Comparison of ENCODE assay signal across 12 cellular contexts in the genomic region with DNA sequence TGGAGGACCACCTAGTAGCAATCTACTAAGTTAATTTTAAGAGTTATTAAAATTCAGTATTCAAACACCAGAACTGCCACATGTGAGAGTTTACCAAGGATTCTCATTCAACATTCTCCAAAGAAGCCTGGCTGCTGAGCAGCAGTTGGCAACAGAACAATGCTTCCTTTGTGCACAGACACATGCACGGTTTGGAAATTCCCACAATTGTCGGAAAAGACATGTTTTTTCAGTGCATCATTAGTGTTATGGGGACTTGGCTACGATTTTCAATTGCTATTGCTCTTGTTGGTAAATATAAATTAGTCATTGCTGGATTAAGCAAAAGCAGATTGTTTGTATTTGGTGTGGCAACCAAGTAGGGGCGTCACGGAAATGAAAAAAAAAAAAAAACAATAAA. TPM values are rescaled to one million over a fixed set of nuclear protein-coding genes. Genes with fewer than 3 reads are reported as not detected.
DNase-seq lines count a peak whose midpoint lies in the region; ATAC-seq, FAIRE-seq and TF ChIP-seq lines count a peak whose summit lies in the region.
"Had no signal": no experiment of that assay in that cellular context is flagged by ENCODE, and none has a peak within 500 bp of the region (broad histone marks: within the 10 kb centered on the region; RNA-seq: fewer than 3 reads in every experiment).

No MANE protein-coding gene starts in this region.

- BruUV-seq in HepG2 (replicated peaks; lab: Mats Ljungman, UMichigan): no TSS peak

- TF ChIP-seq EP300 in HepG2 (IDR thresholded peaks at IDR 0.05; ENCODE audit: low read depth in 2 of 2, low read length in 2 of 2): no peak
- TF ChIP-seq EP300 in HepG2 (CRISPR knock-in tag; IDR thresholded peaks at IDR 0.05; ENCODE audit: borderline replicate concordance): no peak

- H2BK15ac ChIP-seq in mesenchymal stem cell (ENCODE audit: low read depth, poor library complexity, severe bottlenecking): no peak overlapping the region

- H3K4me3 ChIP-seq in HepG2 (replicated peaks in 1 of 3; ENCODE audit: insufficient read depth in 1 of 3, low read depth in 2 of 3, low read length in 3 of 3) (no peak overlapping the region), right lobe of liver (no peak overlapping the region), epithelial cell of proximal tubule (ENCODE audit: low read depth, low read length) (no peak overlapping the region), mesenchymal stem cell (ENCODE audit: insufficient read depth in 1 of 2, low read depth in 1 of 2, low read length in 2 of 2) (no peak overlapping the region)
- H3K4me3 ChIP-seq: tibial artery had no signal

- H3K4me1 ChIP-seq in HepG2 (ENCODE audit: insufficient read depth, low read length): no peaks in the 10 kb centered on the region
- no peaks in the 10 kb centered on the region for H3K4me1 ChIP-seq in right lobe of liver
- no peaks in the 10 kb centered on the region for H3K4me1 ChIP-seq in mesenchymal stem cell (ENCODE audit: control insufficient read depth, insufficient read depth, low read depth, low read length)
- H3K4me1 ChIP-seq: tibial artery had no signal

- no peaks in the 10 kb centered on the region for H3K9me3 ChIP-seq in HepG2 (ENCODE audit: low read length)
- H3K9me3 ChIP-seq in right lobe of liver: no peaks in the 10 kb centered on the region
- no peaks in the 10 kb centered on the region for H3K9me3 ChIP-seq in mesenchymal stem cell (ENCODE audit: control insufficient read depth, low read length)
- H3K9me3 ChIP-seq: tibial artery had no signal

- no peak overlapping the region for H3K14ac ChIP-seq in mesenchymal stem cell (ENCODE audit: low read length in 2 of 2)

- TF ChIP-seq CTCF in HepG2 (CRISPR knock-in tag; IDR thresholded peaks at IDR 0.05) (no peak), right lobe of liver (IDR thresholded peaks at IDR 0.05) (no peak), epithelial cell of proximal tubule (conservative IDR thresholded peaks at IDR 0.05; ENCODE audit: low read depth, low read length) (no peak)

- no peak overlapping the region for H3K4ac ChIP-seq in mesenchymal stem cell (ENCODE audit: low read depth in 1 of 2, low read length in 2 of 2)

- CTCF ChIA-PET in HepG2 (lab: Yijun Ruan, JAX; ENCODE audit: low intra/inter-chr PET ratio, low total read pairs): no interaction called here

- no peak overlapping the region for H4K91ac ChIP-seq in mesenchymal stem cell (ENCODE audit: low read length)

- POLR2A ChIA-PET in HepG2 (lab: Yijun Ruan, JAX): no interaction called here

- H3K79me1 ChIP-seq in mesenchymal stem cell (replicated peaks; ENCODE audit: low read length, poor library complexity, severe bottlenecking): no peaks in the 10 kb centered on the region

- no peak overlapping the region for H2BK5ac ChIP-seq in mesenchymal stem cell (ENCODE audit: low read depth, low read length, poor library complexity, severe bottlenecking)

- H3K23ac ChIP-seq in mesenchymal stem cell (ENCODE audit: low read length in 2 of 2): no peak overlapping the region

- no peak for FAIRE-seq in HepG2 (lab: Jason Lieb, UNC)
- FAIRE-seq in RCC 7860 (lab: Jason Lieb, UNC): no peak

- DNase-seq in HepG2 (ENCODE audit: low spot score) (peak; percentile 5), right lobe of liver (no peak), epithelial cell of proximal tubule (ENCODE audit: low read depth) (peak; percentile 4), mesenchymal stem cell (no peak), NCI-H82 (lab: John Stamatoyannopoulos, UW) (no peak), RCC 7860 (ENCODE audit: low spot score) (no peak), NAMALWA (ENCODE audit: low spot score) (no peak)
- DNase-seq in activated CD8-positive, alpha-beta memory T cell treated with anti-CD3 and anti-CD28 coated beads, Interleukin-2, amount 50 U/mL, for 4 hours: no peak
- DNase-seq: ACHN; activated CD4-positive, alpha-beta T cell treated with anti-CD3 and anti-CD28 coated beads for 48 hours; NCI-H1694 treated with DMSO at 0.1 percent for 48 hours; tibial artery had no signal

- no peaks in the 10 kb centered on the region for H3K79me2 ChIP-seq in HepG2 (ENCODE audit: insufficient read depth, low read length)

- 2% methylated on average over 5 of the region's 5 CpGs for WGBS in HepG2 (ENCODE audit: low lambda C conversion rate)
- 52% methylated on average over 5 of the region's 5 CpGs for WGBS in right lobe of liver (ENCODE audit: insufficient coverage, low coverage, low lambda C conversion rate, missing lambda C conversion rate)
- 69% methylated on average over 3 of the region's 5 CpGs for WGBS in mesenchymal stem cell

- in situ Hi-C loops in HepG2 (cut with HindIII; ENCODE audit: extremely low pct_ligation_motif_present, low pct_unique_long_range_greater_than_20kb): no loop called here

- H3K27me3 ChIP-seq in HepG2 (ENCODE audit: control insufficient read depth in 1 of 2, insufficient read depth in 2 of 2, low read length in 2 of 2) (peaks cover 0 to 2% of the 10 kb centered on the region in 2 experiments; a peak in 1 of 5 replicates), right lobe of liver (no peaks in the 10 kb centered on the region), mesenchymal stem cell (ENCODE audit: control insufficient read depth in 1 of 2, insufficient read depth in 1 of 2, low read length in 2 of 2) (no peaks in the 10 kb centered on the region)
- H3K27me3 ChIP-seq: tibial artery had no signal

- H3K9ac ChIP-seq in HepG2 (ENCODE audit: insufficient read depth, low read depth, low read length) (no peak overlapping the region), mesenchymal stem cell (ENCODE audit: low read length) (peak overlapping the region; percentile 76)

- H3K27ac ChIP-seq in HepG2 (ENCODE audit: extremely low read length, insufficient read depth, low read length) (no peak overlapping the region), right lobe of liver (no peak overlapping the region), mesenchymal stem cell (ENCODE audit: low read length, poor library complexity, severe bottlenecking) (no peak overlapping the region)
- H3K27ac ChIP-seq: tibial artery had no signal

- no peak for TF ChIP-seq RAD21 in HepG2 (CRISPR knock-in tag; IDR thresholded peaks at IDR 0.05)

- H2AFZ ChIP-seq in HepG2 (ENCODE audit: low read length) (no peak overlapping the region), mesenchymal stem cell (ENCODE audit: low read depth, low read length) (no peak overlapping the region)

- TF ChIP-seq POLR2A in HepG2 (IDR thresholded peaks at IDR 0.05; ENCODE audit: insufficient read depth in 1 of 2, low read depth in 2 of 2, low read length in 2 of 2) (no peak), right lobe of liver (IDR thresholded peaks at IDR 0.05) (no peak)

- ATAC-seq in HepG2 (no peak), right lobe of liver (no peak)

- intact Hi-C loops in HepG2 (cut with micrococcal nuclease; ENCODE audit: unreplicated experiment): no loop called here
- intact Hi-C loops in right lobe of liver (cut with DNase I): no loop called here

- no peak overlapping the region for H3K18ac ChIP-seq in mesenchymal stem cell (ENCODE audit: low read depth in 1 of 2, low read length in 2 of 2)

- no peak overlapping the region for H4K8ac ChIP-seq in mesenchymal stem cell (ENCODE audit: low read length)

- H2BK120ac ChIP-seq in mesenchymal stem cell (ENCODE audit: low read depth, low read length): no peak overlapping the region

- H2AK5ac ChIP-seq in mesenchymal stem cell (ENCODE audit: low read length, severe bottlenecking): no peak overlapping the region

- H4K20me1 ChIP-seq in HepG2 (ENCODE audit: insufficient read depth, low read length): no peaks in the 10 kb centered on the region

- no peak overlapping the region for H2BK12ac ChIP-seq in mesenchymal stem cell (ENCODE audit: low read length in 2 of 2)

- H3K4me2 ChIP-seq in HepG2 (ENCODE audit: low read depth, low read length) (no peak overlapping the region), mesenchymal stem cell (ENCODE audit: low read length, poor library complexity, severe bottlenecking) (no peak overlapping the region)

- H3K36me3 ChIP-seq in HepG2 (replicated peaks in 1 of 2; ENCODE audit: control insufficient read depth in 1 of 2, insufficient read depth in 2 of 2, low read length in 2 of 2): no peaks in the 10 kb centered on the region
- no peaks in the 10 kb centered on the region for H3K36me3 ChIP-seq in right lobe of liver
- peaks cover 0 to 5% of the 10 kb centered on the region in 2 experiments for H3K36me3 ChIP-seq in mesenchymal stem cell (ENCODE audit: control insufficient read depth in 1 of 2, insufficient read depth in 2 of 2, low read depth in 1 of 2, low read length in 2 of 2)
- H3K36me3 ChIP-seq: tibial artery had no signal

RNA-seq across cellular contexts. Expression of a gene that starts 22.2 kb away (rescaled TPM):
- total RNA-seq in HepG2 (2016; rRNA removed; fragmentation: Illumina TruSeq; extraction: Trizol) (not detected in 2 replicates), right lobe of liver (under 1 TPM in 3 of 6 experiments, not detected in 3; 0.16 to 0.37 (median 0.35) TPM), epithelial cell of proximal tubule (1.0 TPM in 1 of 2 replicates, not detected in the other)
- total RNA-seq in HepG2 (2016; cell fraction: cytosol; rRNA removed; fragmentation: Illumina TruSeq; extraction: Trizol; ENCODE audit: low read depth): not detected in 2 replicates
- not detected in 2 replicates for total RNA-seq in HepG2 (2016; cell fraction: insoluble cytoplasmic fraction; rRNA removed; fragmentation: Illumina TruSeq; extraction: Trizol)
- not detected in 2 replicates for total RNA-seq in HepG2 (2016; cell fraction: membrane; rRNA removed; fragmentation: Illumina TruSeq; extraction: Trizol)
- not detected in 2 replicates for total RNA-seq in HepG2 (2016; cell fraction: nucleus; rRNA removed; fragmentation: Illumina TruSeq; extraction: Trizol)
- not detected in 2 replicates for polyA plus RNA-seq in HepG2 (2011; rRNA removed)
- polyA plus RNA-seq in HepG2 (2011; cell fraction: cytosol; rRNA removed): not detected in 2 replicates
- polyA plus RNA-seq in HepG2 (2011; cell fraction: nucleus; rRNA removed): not detected in 2 replicates
- not detected in 2 replicates for polyA plus RNA-seq in HepG2 (2012)
- polyA plus RNA-seq in HepG2 (2016; cell fraction: cytosol; fragmentation: Illumina TruSeq; extraction: Trizol; ENCODE audit: low read depth): not detected in 2 replicates
- polyA plus RNA-seq in HepG2 (2016; cell fraction: insoluble cytoplasmic fraction; fragmentation: Illumina TruSeq; extraction: Trizol; ENCODE audit: low read depth): not detected in 2 replicates
- polyA plus RNA-seq in HepG2 (2016; cell fraction: membrane; fragmentation: Illumina TruSeq; extraction: Trizol; ENCODE audit: low read depth): not detected in 2 replicates
- polyA plus RNA-seq in HepG2 (2016; cell fraction: nucleus; fragmentation: Illumina TruSeq; extraction: Trizol; ENCODE audit: insufficient read depth, low read depth): not detected in 2 replicates
- polyA minus RNA-seq in HepG2 (2011; rRNA and poly(A)+ RNA removed; ENCODE audit: low replicate concordance): 0.12 and 0.62 TPM in 2 replicates
- polyA minus RNA-seq in HepG2 (2011; cell fraction: cytosol; rRNA and poly(A)+ RNA removed): not detected in 2 replicates
- polyA minus RNA-seq in HepG2 (2011; cell fraction: nucleus; rRNA and poly(A)+ RNA removed): not detected in 2 replicates
- polyA plus RNA-seq in mesenchymal stem cell (2013, experiment 1 of 2): 0.18 TPM
- 0.36 TPM for polyA plus RNA-seq in mesenchymal stem cell (2013, experiment 2 of 2)

Comparison
In these comparisons a context has a peak if more than half of its experiments do, and no peak if none do; other contexts are left out.
1. DNase-seq: peak in HepG2 (single experiment) and epithelial cell of proximal tubule (single experiment); none in right lobe of liver (0 of 3), mesenchymal stem cell (single experiment), NCI-H82 (single experiment), activated CD8-positive, alpha-beta memory T cell treated with anti-CD3 and anti-CD28 coated beads, Interleukin-2, amount 50 U/mL, for 4 hours (single experiment), RCC 7860 (single experiment) and NAMALWA (single experiment).